In genomic region chr13:30364876-30365275, GRCh38 we compare ENCODE assay signal across 1 cellular context.
TF ChIP-seq lines count a peak whose summit lies in the region.

No MANE protein-coding gene starts in this region.

TF ChIP-seq in SK-N-SH, 30 proteins besides CTCF, POLR2A, EP300 and RAD21:
- TF ChIP-seq SMC3 (IDR thresholded peaks at IDR 0.05; ENCODE audit: low read depth, low read length) (no peak), USF1 (IDR thresholded peaks at IDR 0.05; ENCODE audit: borderline replicate concordance, low read depth) (no peak), EZH2phosphoT487 (IDR thresholded peaks at IDR 0.05; ENCODE audit: borderline replicate concordance, low read depth) (no peak), ZBTB33 (IDR thresholded peaks at IDR 0.05; ENCODE audit: borderline replicate concordance, low read depth) (no peak), NRF1 (IDR thresholded peaks at IDR 0.05; ENCODE audit: low read depth, low read length) (no peak), REST (IDR thresholded peaks at IDR 0.05; ENCODE audit: low read depth, low read length) (no peak), GATA2 (CRISPR knock-in tag; IDR thresholded peaks at IDR 0.05) (no peak), RXRA (IDR thresholded peaks at IDR 0.05; ENCODE audit: borderline replicate concordance, low read depth) (no peak), TCF12 (IDR thresholded peaks at IDR 0.05) (no peak), YY1 (IDR thresholded peaks at IDR 0.05; ENCODE audit: low read depth) (no peak), TEAD4 (IDR thresholded peaks at IDR 0.05; ENCODE audit: borderline replicate concordance, insufficient read depth) (no peak), GABPA (IDR thresholded peaks at IDR 0.05; ENCODE audit: low read depth) (no peak), CHD2 (IDR thresholded peaks at IDR 0.05; ENCODE audit: low read length, partially characterized antibody) (no peak)
TF ChIP-seq in SK-N-SH: peak in this region for 0.
